Comparison of ENCODE assay signal across 1 cellular context in the genomic region with DNA sequence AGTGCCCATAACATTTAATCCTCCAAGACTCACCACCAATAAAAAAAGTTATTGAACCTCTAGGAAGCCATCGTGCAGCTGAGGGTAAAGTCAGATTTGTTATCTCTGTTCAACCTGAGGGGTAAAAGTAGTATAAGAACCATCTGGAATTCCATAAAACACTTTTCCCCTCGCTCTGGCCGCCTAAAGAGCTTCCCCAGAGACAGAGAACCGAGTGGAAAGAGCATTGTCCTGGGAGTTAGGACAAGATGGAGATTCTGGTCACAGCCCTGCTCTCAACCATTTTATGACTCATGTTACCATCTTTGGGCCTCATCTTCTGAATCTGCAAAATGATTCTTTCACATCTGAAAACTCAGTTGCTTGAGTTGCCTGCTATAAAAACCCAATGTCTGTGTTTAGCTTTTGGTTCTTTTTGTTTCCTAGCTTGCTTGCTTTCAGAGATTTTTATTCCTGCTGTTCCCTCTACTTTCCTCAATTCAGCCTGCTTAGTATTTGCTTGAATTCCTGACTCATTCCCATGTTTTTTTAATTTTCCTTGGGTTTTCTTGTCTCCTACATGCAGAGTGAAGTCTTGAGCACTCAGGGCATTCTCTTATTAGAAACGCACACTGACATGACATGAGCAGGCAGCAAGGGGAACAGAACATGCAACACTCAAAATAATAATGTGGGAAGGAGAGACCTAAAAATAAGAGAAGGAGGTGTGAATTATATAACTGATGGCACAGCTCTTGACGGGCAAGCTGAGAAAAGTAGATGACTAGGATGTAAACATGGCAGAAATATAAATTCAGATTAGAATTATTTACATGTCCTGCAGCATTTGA.
TF ChIP-seq lines count a peak whose summit lies in the region.

No MANE protein-coding gene starts in this region.

TF ChIP-seq in endothelial cell of umbilical vein, 7 proteins besides CTCF, POLR2A, EP300 and RAD21:
- TF ChIP-seq, protein P1, sequence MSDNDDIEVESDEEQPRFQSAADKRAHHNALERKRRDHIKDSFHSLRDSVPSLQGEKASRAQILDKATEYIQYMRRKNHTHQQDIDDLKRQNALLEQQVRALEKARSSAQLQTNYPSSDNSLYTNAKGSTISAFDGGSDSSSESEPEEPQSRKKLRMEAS (IDR thresholded peaks at IDR 0.05; ENCODE audit: insufficient read depth, insufficient read length), result no peak
- TF ChIP-seq FOS (IDR thresholded peaks at IDR 0.05; ENCODE audit: borderline replicate concordance, insufficient read depth, low read length) (no peak), POLR2AphosphoS5 (IDR thresholded peaks at IDR 0.05; ENCODE audit: insufficient read depth, low read depth, low read length) (no peak), EZH2 (IDR thresholded peaks at IDR 0.05; ENCODE audit: borderline replicate concordance, low read depth, low read length, severe bottlenecking) (no peak), MYC (IDR thresholded peaks at IDR 0.05; ENCODE audit: low read depth, low read length) (no peak), JUN (IDR thresholded peaks at IDR 0.05; ENCODE audit: borderline replicate concordance, insufficient read depth, insufficient read length, low read depth) (no peak), GATA2 (IDR thresholded peaks at IDR 0.05; ENCODE audit: insufficient read depth, insufficient read length, low read depth, low read length) (no peak)
